11 cellular contexts compared by ENCODE assay signal in the genomic region with DNA sequence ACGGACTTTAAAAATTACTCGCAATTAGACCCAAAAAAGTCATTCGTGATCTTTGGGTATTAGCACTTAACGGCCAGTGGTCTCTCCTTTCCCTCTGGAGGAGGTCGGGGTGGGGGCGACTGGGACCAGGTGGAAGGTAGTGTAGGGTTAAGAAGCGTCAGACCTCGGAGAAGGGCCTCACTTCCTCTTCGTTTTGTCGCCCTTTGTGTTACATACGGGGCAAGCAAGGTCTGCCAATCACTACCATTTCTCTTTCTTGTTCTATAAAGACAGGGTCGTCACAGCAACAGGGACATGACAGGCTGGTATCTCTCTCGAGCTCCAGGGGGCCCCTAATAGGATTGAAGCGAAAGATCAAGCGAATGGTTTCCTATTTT.
DNase-seq lines count a peak whose midpoint lies in the region; ATAC-seq and TF ChIP-seq lines count a peak whose summit lies in the region.
"Had no signal": no experiment of that assay in that cellular context is flagged by ENCODE, and none has a peak within 500 bp of the region (broad histone marks: within the 10 kb centered on the region; RNA-seq: fewer than 3 reads in every experiment).

No MANE protein-coding gene starts in this region.

- H3K27me3 ChIP-seq in ectodermal cell (ENCODE audit: control insufficient read depth, insufficient read depth, low read length, poor library complexity, severe bottlenecking) (peaks cover 11% of the 10 kb centered on the region), WERI-Rb-1 (ENCODE audit: insufficient read depth, low read depth, severe bottlenecking) (peaks cover 95% of the 10 kb centered on the region)

- H3K9me3 Mint-ChIP-seq in IgD-negative memory B cell (no peaks in the 10 kb centered on the region), progenitor cell of endocrine pancreas (ENCODE audit: low read depth) (no peaks in the 10 kb centered on the region)

- DNase-seq in GM12865 (ENCODE audit: low read depth) (peak; percentile 19), progenitor cell of endocrine pancreas (ENCODE audit: low spot score, unreplicated experiment) (no peak), WERI-Rb-1 (no peak), cardiac septum (ENCODE audit: low spot score) (no peak), AG08396 (ENCODE audit: low spot score) (no peak)
- DNase-seq: colonic mucosa; NK-92 treated with Interleukin-12 subunit alpha and Interleukin-12 subunit beta, amount 100 ng/mL, for 24 hours had no signal

- H3K36me3 Mint-ChIP-seq in IgD-negative memory B cell (no peaks in the 10 kb centered on the region), progenitor cell of endocrine pancreas (ENCODE audit: insufficient read depth) (no peaks in the 10 kb centered on the region)

- peaks cover 39% of the 10 kb centered on the region for H3K27me3 Mint-ChIP-seq in IgD-negative memory B cell
- H3K27me3 Mint-ChIP-seq in progenitor cell of endocrine pancreas = peaks cover 65% of the 10 kb centered on the region

- 1 to 2% methylated on average over 11 to 15 of the region's 15 CpGs for WGBS in ectodermal cell, 2 experiments

- H3K4me3 ChIP-seq in GM12865 (ENCODE audit: low read depth, low read length) (peak overlapping the region; percentile 67), ectodermal cell (ENCODE audit: insufficient read depth, low read depth, low read length) (peak overlapping the region; percentile 46), WERI-Rb-1 (ENCODE audit: low read depth, low read length) (no peak overlapping the region)

- peaks cover 30% of the 10 kb centered on the region for H3K4me1 ChIP-seq in ectodermal cell (ENCODE audit: control insufficient read depth, insufficient read depth, low read length)
- H3K4me1 ChIP-seq: colonic mucosa had no signal

- peak overlapping the region; percentile 93 for H3K27ac ChIP-seq in ectodermal cell (ENCODE audit: insufficient read depth, low read depth, low read length, poor library complexity, severe bottlenecking)
- H3K27ac ChIP-seq in WERI-Rb-1 = no peak overlapping the region
- H3K27ac ChIP-seq: colonic mucosa, tibial nerve had no signal

- H3K36me3 ChIP-seq in ectodermal cell (ENCODE audit: control insufficient read depth, insufficient read depth, low read length) = no peaks in the 10 kb centered on the region
- H3K36me3 ChIP-seq in WERI-Rb-1 = no peaks in the 10 kb centered on the region
- H3K36me3 ChIP-seq: colonic mucosa, tibial nerve had no signal

- no peak for ATAC-seq in HG03280 (IDR thresholded peaks at IDR 0.05; ENCODE audit: unreplicated experiment)

- intact Hi-C loops in cardiac septum (cut with DNase I) = no loop called here

- H3K27ac Mint-ChIP-seq in IgD-negative memory B cell = peak overlapping the region; percentile 33 to 92 (median 82)
- H3K27ac Mint-ChIP-seq in progenitor cell of endocrine pancreas = no peak overlapping the region

- H3K4me1 Mint-ChIP-seq in IgD-negative memory B cell (peaks cover 16 to 19% (median 17%) of the 10 kb centered on the region in 3 donors), progenitor cell of endocrine pancreas (ENCODE audit: low read depth) (peaks cover 14% of the 10 kb centered on the region)

- H3K9me3 ChIP-seq in ectodermal cell (ENCODE audit: control insufficient read depth, low read length) (no peaks in the 10 kb centered on the region), WERI-Rb-1 (ENCODE audit: severe bottlenecking) (no peaks in the 10 kb centered on the region)
- H3K9me3 ChIP-seq: colonic mucosa, tibial nerve had no signal

- no peak for TF ChIP-seq CTCF in GM12865 (IDR thresholded peaks at IDR 0.05; ENCODE audit: insufficient read depth, low read depth, low read length, missing control alignments)
- TF ChIP-seq CTCF in progenitor cell of endocrine pancreas (IDR thresholded peaks at IDR 0.05; ENCODE audit: unreplicated experiment) = no peak
- TF ChIP-seq CTCF in WERI-Rb-1 (IDR thresholded peaks at IDR 0.05; ENCODE audit: low read depth, low read length) = no peak

- H3K4me3 Mint-ChIP-seq in IgD-negative memory B cell = peak overlapping the region; percentile 82 to 96 (median 90)
- peak overlapping the region; percentile 56 for H3K4me3 Mint-ChIP-seq in progenitor cell of endocrine pancreas (ENCODE audit: low read depth)
